In genomic region chr2:183881978-183882377, GRCh38 we compare ENCODE assay signal across 31 cellular contexts.
"Had no signal": no experiment of that assay in that cellular context is flagged by ENCODE, and none has a peak within 500 bp of the region (broad histone marks: within the 10 kb centered on the region; RNA-seq: fewer than 3 reads in every experiment).

No MANE protein-coding gene starts in this region.

- H3K9me3 ChIP-seq: breast epithelium, esophagus squamous epithelium had no signal

- H3K4me1 ChIP-seq: ascending aorta, breast epithelium, esophagus squamous epithelium had no signal

- ATAC-seq: activated naive CD4-positive, alpha-beta T cell treated with anti-CD3 and anti-CD28 coated beads, Interleukin-2, amount 50 U/mL, for 72 hours; activated T-cell treated with anti-CD3 and anti-CD28 coated beads, Interleukin-2, amount 50 U/mL, for 72 hours; effector memory CD8-positive, alpha-beta T cell; WTC11 had no signal

- DNase-seq: activated CD4-positive, alpha-beta memory T cell treated with anti-CD3 and anti-CD28 coated beads, Interleukin-2, amount 10 ng/mL, durations not matched to agents 7 days and 5 days; activated CD4-positive, alpha-beta T cell treated with anti-CD3 and anti-CD28 coated beads for 1 hour; activated CD4-positive, alpha-beta T cell treated with anti-CD3 and anti-CD28 coated beads for 4 hours; activated CD4-positive, alpha-beta T cell treated with anti-CD3 and anti-CD28 coated beads, Interleukin-2, amount 10 ng/mL, durations not matched to agents 7 days and 5 days; activated CD4-positive, alpha-beta T cell treated with anti-CD3 and anti-CD28 coated beads, Interleukin-2, amount 50 U/mL, for 4 hours; activated CD8-positive, alpha-beta memory T cell treated with anti-CD3 and anti-CD28 coated beads, Interleukin-2, amount 50 U/mL, for 48 hours; activated gamma-delta T cell; activated naive CD4-positive, alpha-beta T cell; activated naive CD4-positive, alpha-beta T cell treated with anti-CD3 and anti-CD28 coated beads, Interleukin-2, amount 10 ng/mL, durations not matched to agents 7 days and 5 days; activated naive CD8-positive, alpha-beta T cell treated with anti-CD3 and anti-CD28 coated beads, Interleukin-2, amount 10 ng/mL, durations not matched to agents 7 days and 5 days; activated T-cell treated with anti-CD3 and anti-CD28 coated beads for 4 hours; activated T-cell treated with anti-CD3 and anti-CD28 coated beads, Interleukin-2, amount 50 U/mL, for 24 hours; activated T-cell treated with anti-CD3 and anti-CD28 coated beads, Interleukin-2, amount 50 U/mL, for 72 hours; central memory CD4-positive, alpha-beta T cell; cerebellar nuclear complex; dermis blood vessel endothelial cell; effector CD4-positive, alpha-beta T cell; effector memory CD8-positive, alpha-beta T cell; esophagus squamous epithelium; foreskin melanocyte; head of caudate nucleus; T-helper 2 cell had no signal

- H3K4me3 ChIP-seq: ascending aorta, breast epithelium, cardiac muscle cell, coronary artery, esophagus squamous epithelium had no signal

- H3K36me3 ChIP-seq: ascending aorta, breast epithelium, cardiac muscle cell, esophagus squamous epithelium had no signal

- H3K27me3 ChIP-seq: ascending aorta, breast epithelium, cardiac muscle cell, esophagus squamous epithelium had no signal

- H3K27ac ChIP-seq: ascending aorta, breast epithelium, cardiac muscle cell, coronary artery, epithelial cell of prostate, esophagus squamous epithelium, VCaP had no signal

- FAIRE-seq: endothelial cell of umbilical vein had no signal
